Comparison of ENCODE assay signal across 9 cellular contexts in genomic region chr12:62468935-62469334, GRCh38. TPM values are rescaled to one million over a fixed set of nuclear protein-coding genes. Genes with fewer than 3 reads are reported as not detected.
DNase-seq lines count a peak whose midpoint lies in the region; ATAC-seq and TF ChIP-seq lines count a peak whose summit lies in the region.
"Had no signal": no experiment of that assay in that cellular context is flagged by ENCODE, and none has a peak within 500 bp of the region (broad histone marks: within the 10 kb centered on the region; RNA-seq: fewer than 3 reads in every experiment).

No MANE protein-coding gene starts in this region.

- peaks cover 21 to 40% (median 30%) of the 10 kb centered on the region in 4 donors for H3K4me1 Mint-ChIP-seq in CD4-positive, alpha-beta memory T cell
- H3K4me1 Mint-ChIP-seq in brain, result peaks cover 30% of the 10 kb centered on the region

- no peak overlapping the region for H2BK5ac ChIP-seq in IMR-90 (ENCODE audit: low read depth, low read length, poor library complexity, severe bottlenecking)
- H2BK5ac ChIP-seq in neuronal stem cell (ENCODE audit: low read length), result no peak overlapping the region

- no peak overlapping the region for H2AK5ac ChIP-seq in IMR-90 (ENCODE audit: low read depth, low read length)
- no peak overlapping the region for H2AK5ac ChIP-seq in neuronal stem cell (ENCODE audit: low read depth, low read length)

- POLR2A ChIA-PET in CD4-positive, alpha-beta memory T cell (lab: Charles Lee; ENCODE audit: partially characterized antibody), result interaction anchor here (0.7 kb wide), 1 partner anchor 135 kb away, joined by 3 read pairs; no protein-coding TSS in a partner anchor
- POLR2A ChIA-PET in IMR-90 (lab: Charles Lee; ENCODE audit: unreplicated experiment), result no interaction called here

- H3K14ac ChIP-seq in IMR-90 (replicated peaks; ENCODE audit: low read depth, low read length), result no peak overlapping the region
- H3K14ac ChIP-seq in neuronal stem cell (ENCODE audit: low read length), result no peak overlapping the region

- H3K4me3 Mint-ChIP-seq in CD4-positive, alpha-beta memory T cell, result peak overlapping the region in 7 of 8 donors; percentile 25 to 91 (median 56)
- H3K4me3 Mint-ChIP-seq in brain, result peak overlapping the region; percentile 90 to 97 (median 97)

- H2AK9ac ChIP-seq in IMR-90 (replicated peaks; ENCODE audit: low read depth, low read length, poor library complexity), result no peak overlapping the region

- no peak overlapping the region for H2BK12ac ChIP-seq in neuronal stem cell (ENCODE audit: low read length)

- H3K9me1 ChIP-seq in IMR-90 (ENCODE audit: insufficient read depth, low read length), result peaks cover 6% of the 10 kb centered on the region

- H2BK15ac ChIP-seq in IMR-90 (ENCODE audit: low read depth, low read length) (no peak overlapping the region), neuronal stem cell (ENCODE audit: low read length) (no peak overlapping the region)

- H2AFZ ChIP-seq in IMR-90 (replicated peaks; ENCODE audit: low read length, poor library complexity), result no peak overlapping the region
- no peak overlapping the region for H2AFZ ChIP-seq in neuronal stem cell (ENCODE audit: low read length)

- DNase-seq in CD4-positive, alpha-beta memory T cell, result no peak
- DNase-seq in IMR-90 (no peak), neuronal stem cell (ENCODE audit: low spot score) (no peak), GM20000 (ENCODE audit: low spot score) (no peak), thyroid gland (no peak)
- DNase-seq: anterior cingulate cortex, MV-4-11 had no signal

- H4K20me1 ChIP-seq in IMR-90 (ENCODE audit: insufficient read depth, low read length), result peaks cover 13% of the 10 kb centered on the region; the same call in 1 of the 2 replicates

- in situ Hi-C loops in IMR-90 (cut with MboI; ENCODE audit: low sequenced_read_pairs), result no loop called here

- no peak overlapping the region for H4K8ac ChIP-seq in IMR-90 (ENCODE audit: low read depth in 2 of 2, low read length in 2 of 2)
- no peak overlapping the region for H4K8ac ChIP-seq in neuronal stem cell (ENCODE audit: low read depth, low read length)

- TF ChIP-seq CTCF in IMR-90 (conservative IDR thresholded peaks at IDR 0.05; ENCODE audit: low read depth, low read length) (no peak), brain (conservative IDR thresholded peaks at IDR 0.05) (no peak), GM20000 (IDR thresholded peaks at IDR 0.05; ENCODE audit: extremely low read depth, missing control alignments) (no peak), thyroid gland (IDR thresholded peaks at IDR 0.05) (no peak)

- no peak for ATAC-seq in IMR-90 (ENCODE audit: low read depth)
- ATAC-seq in HG03442 (IDR thresholded peaks at IDR 0.05; ENCODE audit: unreplicated experiment), result no peak

- intact Hi-C loops in CD4-positive, alpha-beta memory T cell (cut with micrococcal nuclease), result no loop called here
- intact Hi-C loops in IMR-90 (cut with micrococcal nuclease) (no loop called here), thyroid gland (cut with DNase I) (no loop called here)

- peaks cover 3 to 24% of the 10 kb centered on the region in 2 donors for H3K36me3 Mint-ChIP-seq in CD4-positive, alpha-beta memory T cell
- peaks cover 7% of the 10 kb centered on the region for H3K36me3 Mint-ChIP-seq in brain

- peaks cover 0 to 2% (median 0%) of the 10 kb centered on the region in 8 donors for H3K9me3 Mint-ChIP-seq in CD4-positive, alpha-beta memory T cell
- H3K9me3 Mint-ChIP-seq in brain, result peaks cover 0 to 2% (median 0%) of the 10 kb centered on the region in 5 experiments

- no peaks in the 10 kb centered on the region for H3K27me3 Mint-ChIP-seq in CD4-positive, alpha-beta memory T cell
- H3K27me3 Mint-ChIP-seq in brain, result no peaks in the 10 kb centered on the region

- TF ChIP-seq POLR2A in IMR-90 (IDR thresholded peaks at IDR 0.05; ENCODE audit: low read depth, low read length) (no peak), thyroid gland (IDR thresholded peaks at IDR 0.05) (no peak)

- TF ChIP-seq RAD21 in IMR-90 (IDR thresholded peaks at IDR 0.05; ENCODE audit: low read length), result no peak

- H3K4me3 ChIP-seq in CD4-positive, alpha-beta memory T cell (ENCODE audit: low read length in 2 of 2), result no peak overlapping the region
- H3K4me3 ChIP-seq in IMR-90 (ENCODE audit: insufficient read depth, low read depth, low read length) (no peak overlapping the region), neuronal stem cell (ENCODE audit: low read length in 2 of 2) (peak overlapping the region in 1 of 2 donors; percentile 20), thyroid gland (replicated peaks in 1 of 3) (no peak overlapping the region)

- H3K18ac ChIP-seq in IMR-90 (ENCODE audit: low read depth, low read length) (no peak overlapping the region), neuronal stem cell (ENCODE audit: low read length) (no peak overlapping the region)

- dilution Hi-C loops in IMR-90 (cut with HindIII; ENCODE audit: low sequenced_read_pairs, unreplicated experiment), result no loop called here

- no peak overlapping the region for H3K27ac ChIP-seq in CD4-positive, alpha-beta memory T cell (ENCODE audit: low read depth, low read length)
- H3K27ac ChIP-seq in IMR-90 (ENCODE audit: insufficient read depth, low read length) (no peak overlapping the region), neuronal stem cell (replicated peaks; ENCODE audit: low read length) (no peak overlapping the region), thyroid gland (no peak overlapping the region)

- H3K4me2 ChIP-seq in IMR-90 (ENCODE audit: low read depth, low read length) (peak overlapping the region; percentile 67), neuronal stem cell (ENCODE audit: insufficient read depth, low read length, poor library complexity, severe bottlenecking) (peak overlapping the region; percentile 18)

- H3K9ac ChIP-seq in IMR-90 (ENCODE audit: low read depth, low read length), result no peak overlapping the region
- no peak overlapping the region for H3K9ac ChIP-seq in neuronal stem cell (ENCODE audit: low read depth, low read length, poor library complexity)

- H4K91ac ChIP-seq in IMR-90 (ENCODE audit: insufficient read depth, low read depth, low read length) (no peak overlapping the region), neuronal stem cell (ENCODE audit: low read depth, low read length, poor library complexity) (no peak overlapping the region)

- no peak overlapping the region for H3K23ac ChIP-seq in IMR-90 (ENCODE audit: low read depth, low read length)
- H3K23ac ChIP-seq in neuronal stem cell (ENCODE audit: low read depth, low read length, poor library complexity), result no peak overlapping the region

- no peak overlapping the region for H3K27ac Mint-ChIP-seq in CD4-positive, alpha-beta memory T cell
- peak overlapping the region in 1 of 5 experiments; percentile 28 for H3K27ac Mint-ChIP-seq in brain

- no peak overlapping the region for H2BK120ac ChIP-seq in IMR-90 (ENCODE audit: low read depth, low read length)
- H2BK120ac ChIP-seq in neuronal stem cell (ENCODE audit: low read depth, low read length), result no peak overlapping the region

- no peak overlapping the region for H3K56ac ChIP-seq in IMR-90 (ENCODE audit: extremely low read depth, insufficient read depth, low read length)

- no peaks in the 10 kb centered on the region for H3K27me3 ChIP-seq in CD4-positive, alpha-beta memory T cell (ENCODE audit: insufficient read depth, low read length)
- H3K27me3 ChIP-seq in IMR-90 (ENCODE audit: control insufficient read depth, insufficient read depth, low read length), result no peaks in the 10 kb centered on the region
- H3K27me3 ChIP-seq in neuronal stem cell (ENCODE audit: control insufficient read depth in 3 of 3, insufficient read depth in 3 of 3, low read depth in 1 of 3, low read length in 3 of 3), result no peaks in the 10 kb centered on the region
- no peaks in the 10 kb centered on the region for H3K27me3 ChIP-seq in thyroid gland

- BruUV-seq in IMR-90 (replicated peaks; lab: Mats Ljungman, UMichigan), result no TSS peak

- H3K36me3 ChIP-seq in CD4-positive, alpha-beta memory T cell (ENCODE audit: insufficient read depth, low read length), result no peaks in the 10 kb centered on the region
- H3K36me3 ChIP-seq in IMR-90 (ENCODE audit: control insufficient read depth, insufficient read depth, low read length), result peaks cover 2% of the 10 kb centered on the region
- peaks cover 0 to 25% of the 10 kb centered on the region in 2 donors for H3K36me3 ChIP-seq in neuronal stem cell (replicated peaks in 1 of 2; ENCODE audit: control insufficient read depth in 2 of 2, insufficient read depth in 2 of 2, low read length in 2 of 2)
- H3K36me3 ChIP-seq in thyroid gland, result no peaks in the 10 kb centered on the region

- H3K9me3 ChIP-seq in CD4-positive, alpha-beta memory T cell (ENCODE audit: control insufficient read depth in 1 of 2, low read length in 2 of 2), result no peaks in the 10 kb centered on the region
- no peaks in the 10 kb centered on the region for H3K9me3 ChIP-seq in IMR-90 (ENCODE audit: control insufficient read depth, insufficient read depth, low read length)
- peaks cover 0 to 2% of the 10 kb centered on the region in 2 donors for H3K9me3 ChIP-seq in neuronal stem cell (replicated peaks in 1 of 2; ENCODE audit: control insufficient read depth in 2 of 2, insufficient read depth in 1 of 2, low read depth in 1 of 2, low read length in 2 of 2)
- H3K9me3 ChIP-seq in thyroid gland, result no peaks in the 10 kb centered on the region

- H3K4ac ChIP-seq in IMR-90 (ENCODE audit: low read depth, low read length) (no peak overlapping the region), neuronal stem cell (ENCODE audit: low read length) (no peak overlapping the region)

- no peak overlapping the region for H2BK20ac ChIP-seq in IMR-90 (ENCODE audit: low read depth, low read length)

- no peak overlapping the region for H4K5ac ChIP-seq in IMR-90 (ENCODE audit: low read depth, low read length)

- CTCF ChIA-PET in CD4-positive, alpha-beta memory T cell (lab: Charles Lee; ENCODE audit: partially characterized antibody), result no interaction called here
- CTCF ChIA-PET in IMR-90 (lab: Yijun Ruan, JAX), result interaction anchor here (0.6 kb wide), 1 partner anchor 73 kb away, joined by 3 read pairs; no protein-coding TSS in a partner anchor

- H3K4me1 ChIP-seq in CD4-positive, alpha-beta memory T cell (ENCODE audit: insufficient read depth, low read length), result peaks cover 42% of the 10 kb centered on the region
- H3K4me1 ChIP-seq in IMR-90 (ENCODE audit: control insufficient read depth, insufficient read depth, low read length) (peaks cover 2% of the 10 kb centered on the region; the same call in 1 of the 2 replicates), neuronal stem cell (ENCODE audit: control insufficient read depth in 2 of 2, insufficient read depth in 1 of 2, low read depth in 1 of 2, low read length in 2 of 2) (peaks cover 0 to 4% of the 10 kb centered on the region in 2 donors), thyroid gland (peaks cover 18 to 29% of the 10 kb centered on the region in 2 donors)

- H3K79me1 ChIP-seq in IMR-90 (ENCODE audit: low read depth in 1 of 2, low read length in 2 of 2), result peaks cover 6 to 43% of the 10 kb centered on the region in 2 experiments
- H3K79me1 ChIP-seq in neuronal stem cell (ENCODE audit: low read depth, low read length), result peaks cover 5% of the 10 kb centered on the region

- WGBS in IMR-90 (ENCODE audit: extremely low coverage in 2 of 2, insufficient read length in 1 of 2), 2 experiments, result no CpG with 5 or more reads among the region's 8 CpGs
- WGBS in neuronal stem cell (ENCODE audit: extremely low coverage in 2 of 2, insufficient read length in 2 of 2, insufficient replicate concordance in 1 of 2), 2 donors, result no CpG with 5 or more reads among the region's 8 CpGs
- 82% methylated on average over 8 of the region's 8 CpGs for WGBS in thyroid gland, 2 donors

RNA-seq across cellular contexts. Expression of gene MON2, which starts 2.3 kb away (rescaled TPM):
- total RNA-seq in CD4-positive, alpha-beta memory T cell, result 10 to 100 TPM; 82.0 to 88.5 TPM
- 10 to 100 TPM; 13.5 to 20.2 TPM for polyA plus RNA-seq in CD4-positive, alpha-beta memory T cell
- 39.3 and 45.0 TPM in 2 replicates for total RNA-seq in IMR-90 (2012; rRNA removed)
- polyA plus RNA-seq in IMR-90 (2012; rRNA removed), result 9.9 and 13.2 TPM in 2 replicates
- 1.3 and 2.0 TPM in 2 replicates for polyA plus RNA-seq in IMR-90 (2012; cell fraction: cytosol; rRNA removed)
- polyA plus RNA-seq in IMR-90 (2012; cell fraction: nucleus; rRNA removed; ENCODE audit: low replicate concordance), result 3.8 and 74.2 TPM in 2 replicates
- polyA plus RNA-seq in brain (ENCODE audit: insufficient read depth, low read depth, low replicate concordance), result 6.3 TPM
- 12.0 TPM for polyA plus RNA-seq in neuronal stem cell (2013, experiment 1 of 2)
- polyA plus RNA-seq in neuronal stem cell (2013, experiment 2 of 2), result 12.6 TPM
- 100 to 1,000 TPM; 109 to 189 (median 126) TPM for total RNA-seq in thyroid gland
